Comparison of ENCODE assay signal across 15 cellular contexts in the genomic region with DNA sequence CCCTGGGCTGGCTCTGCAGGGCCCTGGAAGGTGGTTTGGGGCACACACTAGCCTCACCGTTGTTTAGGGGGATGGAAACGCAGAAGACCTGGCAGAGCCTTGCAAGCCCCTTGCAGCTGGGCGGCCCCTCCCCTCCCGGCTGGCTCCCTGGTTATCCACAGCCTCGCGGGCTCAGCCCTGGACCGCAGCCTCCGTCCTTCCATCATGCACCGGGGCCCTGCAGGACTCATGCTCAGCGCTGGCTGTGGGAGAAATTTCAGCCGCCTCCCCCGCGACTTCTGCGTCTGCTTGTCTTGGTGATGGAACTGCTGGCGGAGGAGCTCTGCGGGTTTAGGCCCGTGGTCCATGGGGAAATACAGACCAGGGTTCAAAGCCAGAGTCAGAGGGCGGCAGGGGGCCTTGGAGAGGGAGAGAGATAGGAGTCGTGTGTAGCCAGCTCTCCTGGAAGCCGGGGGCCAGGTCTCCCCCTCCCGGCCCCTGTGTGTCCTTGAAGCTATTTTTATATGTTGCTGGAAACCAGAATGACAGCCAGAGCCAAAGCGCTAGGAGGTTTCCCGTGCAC.
DNase-seq lines count a peak whose midpoint lies in the region; ATAC-seq, FAIRE-seq and TF ChIP-seq lines count a peak whose summit lies in the region.
"Had no signal": no experiment of that assay in that cellular context is flagged by ENCODE, and none has a peak within 500 bp of the region (broad histone marks: within the 10 kb centered on the region; RNA-seq: fewer than 3 reads in every experiment).

No MANE protein-coding gene starts in this region.

- no peaks in the 10 kb centered on the region for H3K36me3 ChIP-seq in gastroesophageal sphincter
- H3K36me3 ChIP-seq: upper lobe of left lung had no signal

- H3K27me3 ChIP-seq in gastroesophageal sphincter: no peaks in the 10 kb centered on the region

- no peak for TF ChIP-seq POLR2A in gastroesophageal sphincter (IDR thresholded peaks at IDR 0.05)

- peaks cover 0 to 31% (median 15%) of the 10 kb centered on the region in 3 donors for H3K4me1 ChIP-seq in gastroesophageal sphincter

- peak overlapping the region in 3 of 4 donors; percentile 52 to 74 (median 71) for H3K27ac ChIP-seq in gastroesophageal sphincter
- H3K27ac ChIP-seq: upper lobe of left lung, VCaP had no signal

- no peak for FAIRE-seq in frontal cortex (lab: Jason Lieb, UNC)
- FAIRE-seq: A549 had no signal

- no peak for TF ChIP-seq EP300 in gastroesophageal sphincter (IDR thresholded peaks at IDR 0.05)

- CTCF ChIA-PET in activated naive CD4-positive, alpha-beta T cell treated with anti-CD3 and anti-CD28 coated beads, Interleukin-2, amount 10 ng/mL, durations not matched to agents 7 days and 5 days (lab: Charles Lee): no interaction called here

- ATAC-seq in gastroesophageal sphincter (no peak), HG02623 (IDR thresholded peaks at IDR 0.05; ENCODE audit: unreplicated experiment) (no peak)

- peaks cover 74% of the 10 kb centered on the region for H3K27me3 Mint-ChIP-seq in activated naive CD4-positive, alpha-beta T cell treated with anti-CD3 and anti-CD28 coated beads, Interleukin-2, amount 10 ng/mL, durations not matched to agents 7 days and 5 days
- peaks cover 30% of the 10 kb centered on the region for H3K27me3 Mint-ChIP-seq in nephron progenitor cell (ENCODE audit: low read depth, poor library complexity)

- H3K9me3 ChIP-seq in gastroesophageal sphincter: no peaks in the 10 kb centered on the region
- H3K9me3 ChIP-seq: upper lobe of left lung had no signal

- peak overlapping the region in 1 of 2 donors; percentile 36 for H3K4me3 ChIP-seq in gastroesophageal sphincter
- H3K4me3 ChIP-seq: A549, upper lobe of left lung had no signal

- no peak overlapping the region for H3K27ac Mint-ChIP-seq in activated naive CD4-positive, alpha-beta T cell treated with anti-CD3 and anti-CD28 coated beads, Interleukin-2, amount 10 ng/mL, durations not matched to agents 7 days and 5 days
- peak overlapping the region; percentile 65 for H3K27ac Mint-ChIP-seq in nephron progenitor cell
- H3K27ac Mint-ChIP-seq: activated T-helper 1 cell treated with anti-CD3 and anti-CD28 coated beads, Interleukin-12 subunit alpha, Interleukin-12 subunit beta, Interleukin-2, Interleukin-4 antibody, amounts not matched to agents 30 ng/mL and 10 ng/mL and 1 ng/mL, durations not matched to agents 14 hours and 24 hours and 36 hours had no signal

- H3K9me3 Mint-ChIP-seq in activated naive CD4-positive, alpha-beta T cell treated with anti-CD3 and anti-CD28 coated beads, Interleukin-2, amount 10 ng/mL, durations not matched to agents 7 days and 5 days: no peaks in the 10 kb centered on the region
- H3K9me3 Mint-ChIP-seq in nephron progenitor cell: peaks cover 13% of the 10 kb centered on the region
- H3K9me3 Mint-ChIP-seq: activated T-helper 1 cell treated with anti-CD3 and anti-CD28 coated beads, Interleukin-12 subunit alpha, Interleukin-12 subunit beta, Interleukin-2, Interleukin-4 antibody, amounts not matched to agents 30 ng/mL and 10 ng/mL and 1 ng/mL, durations not matched to agents 14 hours and 24 hours and 36 hours had no signal

- no peak overlapping the region for H3K4me3 Mint-ChIP-seq in activated naive CD4-positive, alpha-beta T cell treated with anti-CD3 and anti-CD28 coated beads, Interleukin-2, amount 10 ng/mL, durations not matched to agents 7 days and 5 days
- no peak overlapping the region for H3K4me3 Mint-ChIP-seq in nephron progenitor cell
- H3K4me3 Mint-ChIP-seq: activated T-helper 1 cell treated with anti-CD3 and anti-CD28 coated beads, Interleukin-12 subunit alpha, Interleukin-12 subunit beta, Interleukin-2, Interleukin-4 antibody, amounts not matched to agents 30 ng/mL and 10 ng/mL and 1 ng/mL, durations not matched to agents 14 hours and 24 hours and 36 hours had no signal

- H3K36me3 Mint-ChIP-seq in activated naive CD4-positive, alpha-beta T cell treated with anti-CD3 and anti-CD28 coated beads, Interleukin-2, amount 10 ng/mL, durations not matched to agents 7 days and 5 days: no peaks in the 10 kb centered on the region
- no peaks in the 10 kb centered on the region for H3K36me3 Mint-ChIP-seq in nephron progenitor cell (ENCODE audit: low read depth)

- TF ChIP-seq CTCF in gastroesophageal sphincter (IDR thresholded peaks at IDR 0.05): peak in 1 of 4 experiments; percentile 8
- no peak for TF ChIP-seq CTCF in nephron progenitor cell (IDR thresholded peaks at IDR 0.05)
- no peak for TF ChIP-seq CTCF in GM10266 (IDR thresholded peaks at IDR 0.05; ENCODE audit: control insufficient read depth, insufficient read depth, low read depth, missing control alignments)

- 0% methylated on average over 2 of the region's 23 CpGs; no CpG with 5 or more reads in 1 of the 2 donors for WGBS in gastroesophageal sphincter (ENCODE audit: low coverage in 1 of 2), 2 donors

- peaks cover 14% of the 10 kb centered on the region for H3K4me1 Mint-ChIP-seq in activated naive CD4-positive, alpha-beta T cell treated with anti-CD3 and anti-CD28 coated beads, Interleukin-2, amount 10 ng/mL, durations not matched to agents 7 days and 5 days
- H3K4me1 Mint-ChIP-seq in nephron progenitor cell: peaks cover 66% of the 10 kb centered on the region

- peak; percentile 19 for DNase-seq in activated naive CD4-positive, alpha-beta T cell treated with anti-CD3 and anti-CD28 coated beads, Interleukin-2, amount 10 ng/mL, durations not matched to agents 7 days and 5 days
- DNase-seq in activated naive CD4-positive, alpha-beta T cell treated with anti-CD3 and anti-CD28 coated beads, Interleukin-2, amount 50 U/mL, for 16 hours: no peak
- peak; percentile 36 for DNase-seq in nephron progenitor cell
- no peak for DNase-seq in GM10266 (ENCODE audit: extremely low spot score)
- no peak for DNase-seq in stimulated activated CD8-positive, alpha-beta memory T cell treated with anti-CD3 and anti-CD28 coated beads, Interleukin-4, amount 100 ng/mL, for 48 hours
- no peak for DNase-seq in frontal cortex (ENCODE audit: low spot score in 2 of 2)
- DNase-seq: effector CD8-positive, alpha-beta T cell; EL; NCI-H2081 treated with DMSO at 0.1 percent for 48 hours had no signal

Comparison
In these comparisons a context has a peak if more than half of its experiments do, and no peak if none do; other contexts are left out.
1. DNase-seq: peak in activated naive CD4-positive, alpha-beta T cell treated with anti-CD3 and anti-CD28 coated beads, Interleukin-2, amount 10 ng/mL, durations not matched to agents 7 days and 5 days (single experiment) and nephron progenitor cell (single experiment); none in activated naive CD4-positive, alpha-beta T cell treated with anti-CD3 and anti-CD28 coated beads, Interleukin-2, amount 50 U/mL, for 16 hours (single experiment), GM10266 (single experiment), stimulated activated CD8-positive, alpha-beta memory T cell treated with anti-CD3 and anti-CD28 coated beads, Interleukin-4, amount 100 ng/mL, for 48 hours (single experiment) and frontal cortex (0 of 2).